8 cellular contexts compared by ENCODE assay signal in the genomic region with DNA sequence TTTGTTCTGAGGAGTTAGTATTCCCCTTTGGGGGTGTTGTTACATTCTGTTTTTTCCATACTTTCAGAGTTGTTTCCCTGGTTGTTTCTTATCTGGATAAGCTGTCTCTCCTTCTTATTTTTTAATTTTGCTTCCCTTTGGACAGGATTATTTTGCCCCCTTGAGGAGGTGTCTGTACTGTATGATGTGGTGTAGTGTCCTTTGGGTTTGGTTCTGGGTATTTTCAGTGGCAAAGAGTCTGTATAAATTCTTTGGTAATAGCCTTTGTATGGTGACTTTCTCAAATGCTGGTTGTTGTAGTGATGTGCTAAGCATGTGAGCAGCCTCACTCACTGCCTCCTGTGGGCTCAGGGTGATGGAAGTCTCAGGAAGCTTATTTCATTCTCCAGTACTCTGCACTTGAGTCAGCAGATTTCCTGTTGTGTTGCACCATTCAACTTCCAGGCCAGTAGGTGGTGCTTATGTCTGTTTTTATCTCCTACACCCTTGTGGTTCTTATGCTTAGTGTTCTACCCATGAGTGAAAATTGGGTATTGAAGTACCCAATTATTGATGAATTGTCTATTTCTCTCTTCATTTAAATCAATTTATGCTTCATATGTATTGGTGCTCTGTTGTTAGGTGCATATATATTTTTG.
DNase-seq lines count a peak whose midpoint lies in the region; ATAC-seq, FAIRE-seq and TF ChIP-seq lines count a peak whose summit lies in the region.

No MANE protein-coding gene starts in this region.

- H3K27ac ChIP-seq in AG04450 (ENCODE audit: low read depth, low read length) (no peak overlapping the region), small intestine (ENCODE audit: low read depth in 1 of 2, low read length in 1 of 2) (no peak overlapping the region)

- TF ChIP-seq CTCF in AG04450 (IDR thresholded peaks at IDR 0.05; ENCODE audit: low read depth, low read length) (peak; percentile 62), GM10266 (IDR thresholded peaks at IDR 0.05; ENCODE audit: control insufficient read depth, insufficient read depth, low read depth, missing control alignments) (peak; percentile 42)

- POLR2A ChIA-PET in AG04450 (lab: Yijun Ruan, JAX) = no interaction called here

- no peak overlapping the region for H3K27ac Mint-ChIP-seq in effector memory CD8-positive, alpha-beta T cell

- H3K36me3 ChIP-seq in small intestine (ENCODE audit: control insufficient read depth in 2 of 2, insufficient read depth in 2 of 2, low read length in 2 of 2) = no peaks in the 10 kb centered on the region

- FAIRE-seq in small intestine (lab: Jason Lieb, UNC) = no peak

- H3K4me3 ChIP-seq in AG04450 (ENCODE audit: low read depth, low read length) = no peak overlapping the region
- no peak overlapping the region for H3K4me3 ChIP-seq in small intestine (ENCODE audit: low read depth in 1 of 2, low read length in 2 of 2)

- peaks cover 0 to 7% of the 10 kb centered on the region in 2 donors for H3K27me3 Mint-ChIP-seq in effector memory CD8-positive, alpha-beta T cell

- no peak overlapping the region for H3K4me3 Mint-ChIP-seq in effector memory CD8-positive, alpha-beta T cell

- H3K9me3 ChIP-seq in AG04450 (ENCODE audit: control insufficient read depth, insufficient read depth, low read length) = no peaks in the 10 kb centered on the region
- no peaks in the 10 kb centered on the region for H3K9me3 ChIP-seq in small intestine (ENCODE audit: control insufficient read depth, low read depth)

- H3K27me3 ChIP-seq in AG04450 (ENCODE audit: control insufficient read depth, insufficient read depth, low read length) = no peaks in the 10 kb centered on the region
- H3K27me3 ChIP-seq in small intestine (ENCODE audit: control insufficient read depth in 2 of 2, insufficient read depth in 2 of 2, low read length in 2 of 2) = no peaks in the 10 kb centered on the region

- H3K4me1 Mint-ChIP-seq in effector memory CD8-positive, alpha-beta T cell (ENCODE audit: low read depth in 2 of 2) = no peaks in the 10 kb centered on the region

- DNase-seq in AG04450 (ENCODE audit: low read depth, low spot score) = no peak
- DNase-seq in GM10266 (ENCODE audit: extremely low spot score) = peak; percentile 42
- peak; percentile 11 for DNase-seq in NCI-H526 treated with DMSO at 0.1 percent for 48 hours (lab: John Stamatoyannopoulos, UW)
- DNase-seq in effector memory CD8-positive, alpha-beta T cell = peak in 1 of 3 experiments; percentile 5
- peak; percentile 1 for DNase-seq in small intestine
- DNase-seq in stimulated activated CD8-positive, alpha-beta memory T cell treated with anti-CD3 and anti-CD28 coated beads, Interleukin-4, amount 100 ng/mL, for 48 hours = no peak
- DNase-seq in amygdala (lab: John Stamatoyannopoulos, UW) = no peak

- no peaks in the 10 kb centered on the region for H3K4me1 ChIP-seq in small intestine (ENCODE audit: control insufficient read depth in 2 of 2, insufficient read depth in 1 of 2, low read depth in 1 of 2, low read length in 1 of 2)

- ATAC-seq in HG02678 (IDR thresholded peaks at IDR 0.05; ENCODE audit: unreplicated experiment) = peak; percentile 78
- ATAC-seq in effector memory CD8-positive, alpha-beta T cell (replicated peaks) = peak; percentile 62

- CTCF ChIA-PET in AG04450 (lab: Charles Lee) = interaction anchor here (0.6 to 2.4 kb wide), 6 partner anchors 183 to 467 kb away, joined by 3 to 28 read pairs (median 8); no protein-coding TSS in a partner anchor

- no peaks in the 10 kb centered on the region for H3K9me3 Mint-ChIP-seq in effector memory CD8-positive, alpha-beta T cell

- H3K36me3 Mint-ChIP-seq in effector memory CD8-positive, alpha-beta T cell (ENCODE audit: insufficient read depth) = no peaks in the 10 kb centered on the region

Comparison
In these comparisons a context has a peak if more than half of its experiments do, and no peak if none do; other contexts are left out.
1. DNase-seq: peak in GM10266 (single experiment), NCI-H526 treated with DMSO at 0.1 percent for 48 hours (single experiment) and small intestine (single experiment); none in AG04450 (single experiment), stimulated activated CD8-positive, alpha-beta memory T cell treated with anti-CD3 and anti-CD28 coated beads, Interleukin-4, amount 100 ng/mL, for 48 hours (single experiment) and amygdala (0 of 56).